ENCODE assay signal across 3 cellular contexts in the genomic region with DNA sequence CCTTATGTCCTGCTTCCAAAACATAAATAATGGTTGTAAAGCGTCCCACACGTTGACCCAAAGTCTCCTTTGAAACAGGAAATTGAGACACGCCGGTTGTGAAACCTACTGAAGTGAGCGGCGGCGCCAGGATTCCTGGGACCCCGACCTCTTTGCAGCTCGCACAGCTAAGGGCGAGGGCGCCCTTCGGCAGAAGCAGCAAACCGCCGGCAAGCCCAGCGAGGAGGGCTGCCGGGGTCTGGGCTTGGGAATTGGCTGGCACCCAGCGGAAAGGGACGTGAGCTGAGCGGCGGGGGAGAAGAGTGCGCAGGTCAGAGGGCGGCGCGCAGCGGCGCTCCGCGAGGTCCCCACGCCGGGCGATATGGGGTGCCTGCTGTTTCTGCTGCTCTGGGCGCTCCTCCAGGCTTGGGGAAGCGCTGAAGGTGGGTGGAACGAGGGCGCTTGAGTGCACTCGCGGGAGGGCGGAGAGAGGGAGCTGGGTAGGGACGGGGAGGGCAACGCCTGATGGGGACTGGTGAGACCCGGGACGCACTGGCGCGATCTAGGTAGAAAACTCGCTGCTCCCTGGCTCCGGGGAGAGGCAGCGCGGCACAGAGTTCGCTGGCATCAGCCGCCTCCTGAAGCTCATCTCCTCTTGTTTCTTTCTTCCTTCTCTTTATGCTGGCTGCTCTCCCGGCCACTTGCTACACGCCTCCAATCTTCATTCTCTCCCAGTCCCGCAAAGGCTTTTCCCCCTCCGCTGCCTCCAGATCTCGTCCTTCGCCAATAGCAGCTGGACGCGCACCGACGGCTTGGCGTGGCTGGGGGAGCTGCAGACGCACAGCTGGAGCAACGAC.
TF ChIP-seq lines count a peak whose summit lies in the region.

A gene (plus strand): TSS at position 155 of the 836 bp plus-strand sequence. CDS start 207 bp downstream, at position 362.

TF ChIP-seq in SK-N-SH, 30 proteins besides CTCF, POLR2A, EP300 and RAD21 (continued from another document):
- TF ChIP-seq EZH2phosphoT487 (IDR thresholded peaks at IDR 0.05; ENCODE audit: borderline replicate concordance, low read depth) (no peak), SIN3A (IDR thresholded peaks at IDR 0.05; ENCODE audit: borderline replicate concordance, low read depth, low read length) (no peak), FOSL2 (IDR thresholded peaks at IDR 0.05; ENCODE audit: borderline replicate concordance, low read depth) (no peak), RXRA (IDR thresholded peaks at IDR 0.05; ENCODE audit: borderline replicate concordance, low read depth) (no peak), YY1 (IDR thresholded peaks at IDR 0.05; ENCODE audit: low read depth) (no peak), RCOR1 (IDR thresholded peaks at IDR 0.05; ENCODE audit: low read length) (no peak), MEF2A (IDR thresholded peaks at IDR 0.05; ENCODE audit: borderline replicate concordance, low read depth) (no peak), MXI1 (IDR thresholded peaks at IDR 0.05; ENCODE audit: low read depth, low read length) (no peak)
- TF ChIP-seq, protein P1, sequence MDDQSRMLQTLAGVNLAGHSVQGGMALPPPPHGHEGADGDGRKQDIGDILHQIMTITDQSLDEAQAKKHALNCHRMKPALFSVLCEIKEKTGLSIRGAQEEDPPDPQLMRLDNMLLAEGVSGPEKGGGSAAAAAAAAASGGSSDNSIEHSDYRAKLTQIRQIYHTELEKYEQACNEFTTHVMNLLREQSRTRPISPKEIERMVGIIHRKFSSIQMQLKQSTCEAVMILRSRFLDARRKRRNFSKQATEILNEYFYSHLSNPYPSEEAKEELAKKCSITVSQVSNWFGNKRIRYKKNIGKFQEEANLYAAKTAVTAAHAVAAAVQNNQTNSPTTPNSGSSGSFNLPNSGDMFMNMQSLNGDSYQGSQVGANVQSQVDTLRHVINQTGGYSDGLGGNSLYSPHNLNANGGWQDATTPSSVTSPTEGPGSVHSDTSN (IDR thresholded peaks at IDR 0.05): no peak
- TF ChIP-seq, protein P2, sequence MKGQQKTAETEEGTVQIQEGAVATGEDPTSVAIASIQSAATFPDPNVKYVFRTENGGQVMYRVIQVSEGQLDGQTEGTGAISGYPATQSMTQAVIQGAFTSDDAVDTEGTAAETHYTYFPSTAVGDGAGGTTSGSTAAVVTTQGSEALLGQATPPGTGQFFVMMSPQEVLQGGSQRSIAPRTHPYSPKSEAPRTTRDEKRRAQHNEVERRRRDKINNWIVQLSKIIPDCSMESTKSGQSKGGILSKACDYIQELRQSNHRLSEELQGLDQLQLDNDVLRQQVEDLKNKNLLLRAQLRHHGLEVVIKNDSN (IDR thresholded peaks at IDR 0.05; ENCODE audit: borderline replicate concordance, low read depth): no peak
- TF ChIP-seq, protein P3, sequence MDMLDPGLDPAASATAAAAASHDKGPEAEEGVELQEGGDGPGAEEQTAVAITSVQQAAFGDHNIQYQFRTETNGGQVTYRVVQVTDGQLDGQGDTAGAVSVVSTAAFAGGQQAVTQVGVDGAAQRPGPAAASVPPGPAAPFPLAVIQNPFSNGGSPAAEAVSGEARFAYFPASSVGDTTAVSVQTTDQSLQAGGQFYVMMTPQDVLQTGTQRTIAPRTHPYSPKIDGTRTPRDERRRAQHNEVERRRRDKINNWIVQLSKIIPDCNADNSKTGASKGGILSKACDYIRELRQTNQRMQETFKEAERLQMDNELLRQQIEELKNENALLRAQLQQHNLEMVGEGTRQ (IDR thresholded peaks at IDR 0.05; ENCODE audit: borderline replicate concordance, low read depth, low read length): no peak
- TF ChIP-seq, protein P4, sequence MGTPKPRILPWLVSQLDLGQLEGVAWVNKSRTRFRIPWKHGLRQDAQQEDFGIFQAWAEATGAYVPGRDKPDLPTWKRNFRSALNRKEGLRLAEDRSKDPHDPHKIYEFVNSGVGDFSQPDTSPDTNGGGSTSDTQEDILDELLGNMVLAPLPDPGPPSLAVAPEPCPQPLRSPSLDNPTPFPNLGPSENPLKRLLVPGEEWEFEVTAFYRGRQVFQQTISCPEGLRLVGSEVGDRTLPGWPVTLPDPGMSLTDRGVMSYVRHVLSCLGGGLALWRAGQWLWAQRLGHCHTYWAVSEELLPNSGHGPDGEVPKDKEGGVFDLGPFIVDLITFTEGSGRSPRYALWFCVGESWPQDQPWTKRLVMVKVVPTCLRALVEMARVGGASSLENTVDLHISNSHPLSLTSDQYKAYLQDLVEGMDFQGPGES (IDR thresholded peaks at IDR 0.05; ENCODE audit: low read depth, low read length): no peak

TF ChIP-seq in SK-N-SH treated with all-trans-retinoic acid at 6 μM for 48 hours, 23 proteins besides CTCF, POLR2A, EP300 and RAD21 (continued from another document and continues in another):
- TF ChIP-seq, protein P5, sequence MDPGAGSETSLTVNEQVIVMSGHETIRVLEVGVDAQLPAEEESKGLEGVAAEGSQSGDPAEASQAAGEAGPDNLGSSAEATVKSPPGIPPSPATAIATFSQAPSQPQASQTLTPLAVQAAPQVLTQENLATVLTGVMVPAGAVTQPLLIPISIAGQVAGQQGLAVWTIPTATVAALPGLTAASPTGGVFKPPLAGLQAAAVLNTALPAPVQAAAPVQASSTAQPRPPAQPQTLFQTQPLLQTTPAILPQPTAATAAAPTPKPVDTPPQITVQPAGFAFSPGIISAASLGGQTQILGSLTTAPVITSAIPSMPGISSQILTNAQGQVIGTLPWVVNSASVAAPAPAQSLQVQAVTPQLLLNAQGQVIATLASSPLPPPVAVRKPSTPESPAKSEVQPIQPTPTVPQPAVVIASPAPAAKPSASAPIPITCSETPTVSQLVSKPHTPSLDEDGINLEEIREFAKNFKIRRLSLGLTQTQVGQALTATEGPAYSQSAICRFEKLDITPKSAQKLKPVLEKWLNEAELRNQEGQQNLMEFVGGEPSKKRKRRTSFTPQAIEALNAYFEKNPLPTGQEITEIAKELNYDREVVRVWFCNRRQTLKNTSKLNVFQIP (CRISPR knock-in tag; IDR thresholded peaks at IDR 0.05; ENCODE audit: borderline replicate concordance, low read depth): no peak
- TF ChIP-seq, protein P6, sequence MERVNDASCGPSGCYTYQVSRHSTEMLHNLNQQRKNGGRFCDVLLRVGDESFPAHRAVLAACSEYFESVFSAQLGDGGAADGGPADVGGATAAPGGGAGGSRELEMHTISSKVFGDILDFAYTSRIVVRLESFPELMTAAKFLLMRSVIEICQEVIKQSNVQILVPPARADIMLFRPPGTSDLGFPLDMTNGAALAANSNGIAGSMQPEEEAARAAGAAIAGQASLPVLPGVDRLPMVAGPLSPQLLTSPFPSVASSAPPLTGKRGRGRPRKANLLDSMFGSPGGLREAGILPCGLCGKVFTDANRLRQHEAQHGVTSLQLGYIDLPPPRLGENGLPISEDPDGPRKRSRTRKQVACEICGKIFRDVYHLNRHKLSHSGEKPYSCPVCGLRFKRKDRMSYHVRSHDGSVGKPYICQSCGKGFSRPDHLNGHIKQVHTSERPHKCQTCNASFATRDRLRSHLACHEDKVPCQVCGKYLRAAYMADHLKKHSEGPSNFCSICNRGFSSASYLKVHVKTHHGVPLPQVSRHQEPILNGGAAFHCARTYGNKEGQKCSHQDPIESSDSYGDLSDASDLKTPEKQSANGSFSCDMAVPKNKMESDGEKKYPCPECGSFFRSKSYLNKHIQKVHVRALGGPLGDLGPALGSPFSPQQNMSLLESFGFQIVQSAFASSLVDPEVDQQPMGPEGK (CRISPR knock-in tag; IDR thresholded peaks at IDR 0.05; ENCODE audit: borderline replicate concordance): no peak
- TF ChIP-seq ZNF565 (CRISPR knock-in tag; conservative IDR thresholded peaks at IDR 0.05; ENCODE audit: low read depth) (no peak), ESRRG (CRISPR knock-in tag; IDR thresholded peaks at IDR 0.05) (no peak), ZNF8 (CRISPR knock-in tag; IDR thresholded peaks at IDR 0.05) (no peak), ZC3H10 (CRISPR knock-in tag; IDR thresholded peaks at IDR 0.05) (no peak), ISL1 (CRISPR knock-in tag; IDR thresholded peaks at IDR 0.05) (no peak), ZFP30 (CRISPR knock-in tag; IDR thresholded peaks at IDR 0.05) (no peak), TOX (CRISPR knock-in tag; IDR thresholded peaks at IDR 0.05; ENCODE audit: borderline replicate concordance) (no peak), BACH2 (CRISPR knock-in tag; IDR thresholded peaks at IDR 0.05; ENCODE audit: borderline replicate concordance) (no peak)
- TF ChIP-seq, protein P7, sequence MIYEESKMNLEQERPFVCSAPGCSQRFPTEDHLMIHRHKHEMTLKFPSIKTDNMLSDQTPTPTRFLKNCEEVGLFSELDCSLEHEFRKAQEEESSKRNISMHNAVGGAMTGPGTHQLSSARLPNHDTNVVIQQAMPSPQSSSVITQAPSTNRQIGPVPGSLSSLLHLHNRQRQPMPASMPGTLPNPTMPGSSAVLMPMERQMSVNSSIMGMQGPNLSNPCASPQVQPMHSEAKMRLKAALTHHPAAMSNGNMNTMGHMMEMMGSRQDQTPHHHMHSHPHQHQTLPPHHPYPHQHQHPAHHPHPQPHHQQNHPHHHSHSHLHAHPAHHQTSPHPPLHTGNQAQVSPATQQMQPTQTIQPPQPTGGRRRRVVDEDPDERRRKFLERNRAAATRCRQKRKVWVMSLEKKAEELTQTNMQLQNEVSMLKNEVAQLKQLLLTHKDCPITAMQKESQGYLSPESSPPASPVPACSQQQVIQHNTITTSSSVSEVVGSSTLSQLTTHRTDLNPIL (CRISPR knock-in tag; IDR thresholded peaks at IDR 0.05; ENCODE audit: low read depth): no peak

TF ChIP-seq in neural cell, 6 proteins besides CTCF, POLR2A, EP300 and RAD21 (continued from another document):
- TF ChIP-seq MXI1 (conservative IDR thresholded peaks at IDR 0.05; ENCODE audit: poor library complexity, severe bottlenecking) (peak; percentile 47), POLR2AphosphoS5 (IDR thresholded peaks at IDR 0.05) (no peak)
